In genomic region chr14:104795781-104796681, GRCh38 we compare ENCODE assay signal across 8 cellular contexts. TPM values are rescaled to one million over a fixed set of nuclear protein-coding genes. Genes with fewer than 3 reads are reported as not detected.
DNase-seq lines count a peak whose midpoint lies in the region; ATAC-seq and TF ChIP-seq lines count a peak whose summit lies in the region.

No MANE protein-coding gene starts in this region.

- H3K36me3 Mint-ChIP-seq in naive thymus-derived CD8-positive, alpha-beta T cell = peaks cover 0 to 3% (median 0%) of the 10 kb centered on the region in 3 donors

- H3K9me2 ChIP-seq in MM.1S (replicated peaks; ENCODE audit: insufficient read depth, low read length) = no peaks in the 10 kb centered on the region

- in situ Hi-C loops in GM18951 (cut with MboI; ENCODE audit: low sequenced_read_pairs, unreplicated experiment) = no loop called here

- POLR2A ChIA-PET in naive thymus-derived CD8-positive, alpha-beta T cell (lab: Charles Lee) = interaction anchor here (1.5 kb wide), 1 partner anchor 43 kb away, joined by 5 read pairs; the partner anchor contains the start of gene SIVA1

- no peaks in the 10 kb centered on the region for H3K9me3 ChIP-seq in MM.1S (replicated peaks; ENCODE audit: insufficient read depth, low read length)
- no peaks in the 10 kb centered on the region for H3K9me3 ChIP-seq in tibial nerve

- H3K36me3 ChIP-seq in ACC112 (ENCODE audit: insufficient read depth, low read length) (no peaks in the 10 kb centered on the region), MM.1S (replicated peaks; ENCODE audit: insufficient read depth, low read length) (no peaks in the 10 kb centered on the region), tibial nerve (peaks cover 0 to 15% (median 2%) of the 10 kb centered on the region in 3 donors)

- H3K27ac ChIP-seq in ACC112 (ENCODE audit: low read depth, low read length) (no peak overlapping the region), MM.1S (ENCODE audit: low read length) (no peak overlapping the region), tibial nerve (peak overlapping the region; percentile 49 to 99 (median 90))

- DNase-seq in MM.1S (peak; percentile 23), tibial nerve (ENCODE audit: low spot score in 2 of 2) (peak in 1 of 2 donors; percentile 30), posterior vena cava (ENCODE audit: low spot score) (no peak)
- peak; percentile 75 for DNase-seq in activated T-cell treated with anti-CD3 and anti-CD28 coated beads, Interleukin-2, amount 50 U/mL, for 1 hour
- DNase-seq in naive thymus-derived CD8-positive, alpha-beta T cell = peak in 5 of 10 donors; percentile 30 to 71 (median 54)

- H3K27me3 ChIP-seq in ACC112 (ENCODE audit: insufficient read depth, low read length) (no peaks in the 10 kb centered on the region), MM.1S (replicated peaks; ENCODE audit: insufficient read depth, low read length) (no peaks in the 10 kb centered on the region), tibial nerve (no peaks in the 10 kb centered on the region)

- TF ChIP-seq CTCF in MM.1S (IDR thresholded peaks at IDR 0.05; ENCODE audit: low read length) (no peak), tibial nerve (IDR thresholded peaks at IDR 0.05) (peak in 1 of 5 experiments; percentile 31)

- H3K9me3 Mint-ChIP-seq in naive thymus-derived CD8-positive, alpha-beta T cell = no peaks in the 10 kb centered on the region

- peak; percentile 79 for TF ChIP-seq POLR2A in GM18951 (IDR thresholded peaks at IDR 0.05; ENCODE audit: extremely low read depth, insufficient read depth, insufficient read length)
- TF ChIP-seq POLR2A in tibial nerve (IDR thresholded peaks at IDR 0.05) = peak; percentile 66 to 78

- peaks cover 34% of the 10 kb centered on the region for H3K4me1 ChIP-seq in ACC112 (ENCODE audit: control insufficient read depth, insufficient read depth, low read length, unreplicated experiment)
- H3K4me1 ChIP-seq in MM.1S (ENCODE audit: low read length) = peaks cover 12% of the 10 kb centered on the region; the same call in 1 of the 2 replicates
- H3K4me1 ChIP-seq in tibial nerve = peaks cover 0 to 77% (median 43%) of the 10 kb centered on the region in 4 donors

- peak; percentile 31 for ATAC-seq in esophagus mucosa
- peak; percentile 52 to 56 for ATAC-seq in naive thymus-derived CD8-positive, alpha-beta T cell

- H2AFZ ChIP-seq in ACC112 (ENCODE audit: low read length, unreplicated experiment) (no peak overlapping the region), MM.1S (ENCODE audit: low read length) (no peak overlapping the region)

- peaks cover 19 to 56% (median 52%) of the 10 kb centered on the region in 4 donors for H3K4me1 Mint-ChIP-seq in naive thymus-derived CD8-positive, alpha-beta T cell

- peak overlapping the region; percentile 64 to 87 (median 74) for H3K4me3 Mint-ChIP-seq in naive thymus-derived CD8-positive, alpha-beta T cell

- H3K9ac ChIP-seq in MM.1S (ENCODE audit: low read length) = peak overlapping the region; percentile 28; the same call in 1 of the 2 replicates

- intact Hi-C loops in posterior vena cava (cut with DNase I) = no loop called here

- peaks cover 38% of the 10 kb centered on the region for H3K79me2 ChIP-seq in ACC112 (ENCODE audit: control insufficient read depth, insufficient read depth, low read length, unreplicated experiment)
- H3K79me2 ChIP-seq in MM.1S (ENCODE audit: low read length) = peaks cover 30% of the 10 kb centered on the region

- peaks cover 11% of the 10 kb centered on the region for H3F3A ChIP-seq in MM.1S (ENCODE audit: insufficient read depth, low read length)

- peak overlapping the region; percentile 76 for H3K4me3 ChIP-seq in ACC112 (ENCODE audit: low read depth, low read length)
- H3K4me3 ChIP-seq in MM.1S (ENCODE audit: low read length) = peak overlapping the region; percentile 48; the same call in 1 of the 2 replicates
- H3K4me3 ChIP-seq in tibial nerve = peak overlapping the region; percentile 32 to 84 (median 50)

- H3K27ac Mint-ChIP-seq in naive thymus-derived CD8-positive, alpha-beta T cell = peak overlapping the region; percentile 19 to 93 (median 86)

- no peak for TF ChIP-seq EP300 in tibial nerve (IDR thresholded peaks at IDR 0.05)

- H4K20me1 ChIP-seq in MM.1S (ENCODE audit: insufficient read depth, low read length) = no peaks in the 10 kb centered on the region

- 18 to 22% methylated on average over 25 to 35 of the region's 55 CpGs for WGBS in tibial nerve, 2 donors

- H3K4me2 ChIP-seq in MM.1S (ENCODE audit: low read depth, low read length) = peak overlapping the region; percentile 82

- no peaks in the 10 kb centered on the region for H3K27me3 Mint-ChIP-seq in naive thymus-derived CD8-positive, alpha-beta T cell

RNA-seq across cellular contexts. Expression of gene AKT1, which starts 0.5 kb away (rescaled TPM):
- total RNA-seq in esophagus mucosa (57.3 TPM), tibial nerve (100 to 1,000 TPM; 130 to 199 (median 144) TPM), posterior vena cava (100 to 1,000 TPM; 115 to 143 TPM)
- 10 to 100 TPM; 88.9 to 95.7 TPM for total RNA-seq in naive thymus-derived CD8-positive, alpha-beta T cell
- polyA plus RNA-seq in naive thymus-derived CD8-positive, alpha-beta T cell = 10 to 100 TPM in 2 of 3 donors, 1 to 10 TPM in 1; 8.9 to 33.4 (median 23.1) TPM

RNA-seq across cellular contexts. Expression of gene ZBTB42, which starts 4.9 kb away (rescaled TPM):
- total RNA-seq in esophagus mucosa = 6.4 TPM
- 1 to 10 TPM; 8.6 to 9.6 TPM for total RNA-seq in naive thymus-derived CD8-positive, alpha-beta T cell
- 1 to 10 TPM; 1.0 to 1.8 (median 1.6) TPM for polyA plus RNA-seq in naive thymus-derived CD8-positive, alpha-beta T cell
- total RNA-seq in tibial nerve = 10 to 100 TPM in 1 of 4 donors, 1 to 10 TPM in 3; 5.9 to 12.3 (median 6.7) TPM
- 1 to 10 TPM; 3.3 to 3.8 TPM for total RNA-seq in posterior vena cava

RNA-seq across cellular contexts. Expression of gene SIVA1, which starts 43.1 kb away (rescaled TPM):
- total RNA-seq in esophagus mucosa = 51.6 TPM
- total RNA-seq in naive thymus-derived CD8-positive, alpha-beta T cell = 10 to 100 TPM; 75.4 to 82.5 TPM
- 100 to 1,000 TPM; 248 to 297 (median 283) TPM for polyA plus RNA-seq in naive thymus-derived CD8-positive, alpha-beta T cell
- 100 to 1,000 TPM; 260 to 422 (median 378) TPM for total RNA-seq in tibial nerve
- total RNA-seq in posterior vena cava = 10 to 100 TPM; 58.3 to 66.1 TPM

Comparison
In these comparisons a context has a peak if more than half of its experiments do, and no peak if none do; other contexts are left out.
1. H3K27ac ChIP-seq: peak in tibial nerve (4 of 4); none in ACC112 (single experiment) and MM.1S (single experiment).
2. Peak in every context shown above with its lines, with median percentiles within 50 percentile points of each other: H3K4me3 ChIP-seq.